27 cellular contexts compared by ENCODE assay signal in genomic region chr10:99765672-99766071, GRCh38. TPM values are rescaled to one million over a fixed set of nuclear protein-coding genes. Genes with fewer than 3 reads are reported as not detected.
A peak's percentile ranks its signal among the peaks of the same experiment; 100 is the strongest.
DNase-seq lines count a peak whose midpoint lies in the region; ATAC-seq and TF ChIP-seq lines count a peak whose summit lies in the region.
"Had no signal": no experiment of that assay in that cellular context is flagged by ENCODE, and none has a peak within 500 bp of the region (broad histone marks: within the 10 kb centered on the region; RNA-seq: fewer than 3 reads in every experiment).

No MANE protein-coding gene starts in this region.

- H3K9me3 Mint-ChIP-seq in progenitor cell of endocrine pancreas (ENCODE audit: low read depth) = peaks cover 3% of the 10 kb centered on the region

- peak overlapping the region; percentile 4; the same call in 1 of the 2 replicates for H3K27ac ChIP-seq in HCT116 (ENCODE audit: low read depth, low read length)
- H3K27ac ChIP-seq in OCI-LY3 (ENCODE audit: low read length) = peak overlapping the region; percentile 46
- H3K27ac ChIP-seq: gastrocnemius medialis, neural progenitor cell, parathyroid adenoma, transverse colon had no signal

- no peak overlapping the region for H3K27ac Mint-ChIP-seq in progenitor cell of endocrine pancreas
- H3K27ac Mint-ChIP-seq: activated CD8-positive, alpha-beta T cell treated with anti-CD3 and anti-CD28 coated beads for 36 hours; activated naive CD8-positive, alpha-beta T cell treated with anti-CD3 and anti-CD28 coated beads, Interleukin-2, amount 10 ng/mL, durations not matched to agents 7 days and 5 days; neural progenitor cell; T-helper 1 cell treated with Interleukin-12 subunit alpha and Interleukin-12 subunit beta and Interleukin-4 antibody, amounts not matched to agents 30 μg/mL and 1 μg/mL, for 36 hours had no signal

- H3K4me1 Mint-ChIP-seq in progenitor cell of endocrine pancreas (ENCODE audit: low read depth) = no peaks in the 10 kb centered on the region
- H3K4me1 Mint-ChIP-seq: activated naive CD8-positive, alpha-beta T cell treated with anti-CD3 and anti-CD28 coated beads, Interleukin-2, amount 10 ng/mL, durations not matched to agents 7 days and 5 days had no signal

- no peak for TF ChIP-seq POLR2A in HCT116 (IDR thresholded peaks at IDR 0.05; ENCODE audit: borderline replicate concordance, extremely low read depth, insufficient read depth, insufficient read length)

- intact Hi-C loops in HCT116 (cut with micrococcal nuclease) = no loop called here

- no peak overlapping the region for H3K4me3 Mint-ChIP-seq in progenitor cell of endocrine pancreas (ENCODE audit: low read depth)
- H3K4me3 Mint-ChIP-seq: activated CD8-positive, alpha-beta T cell treated with anti-CD3 and anti-CD28 coated beads for 36 hours; activated naive CD8-positive, alpha-beta T cell treated with anti-CD3 and anti-CD28 coated beads, Interleukin-2, amount 10 ng/mL, durations not matched to agents 7 days and 5 days; neural progenitor cell; T-helper 1 cell treated with Interleukin-12 subunit alpha and Interleukin-12 subunit beta and Interleukin-4 antibody, amounts not matched to agents 30 μg/mL and 1 μg/mL, for 36 hours had no signal

- H3K27me3 ChIP-seq in HCT116 (ENCODE audit: insufficient read depth, low read length) (no peaks in the 10 kb centered on the region), OCI-LY3 (ENCODE audit: low read depth, low read length) (no peaks in the 10 kb centered on the region)
- H3K27me3 ChIP-seq: dorsolateral prefrontal cortex, gastrocnemius medialis, neural progenitor cell, transverse colon had no signal

- TF ChIP-seq CTCF in GM12865 (IDR thresholded peaks at IDR 0.05; ENCODE audit: insufficient read depth, low read depth, low read length, missing control alignments) (no peak), HCT116 (IDR thresholded peaks at IDR 0.05 in 2 of 3, conservative IDR thresholded peaks at IDR 0.05 in 1 of 3; ENCODE audit: borderline replicate concordance in 1 of 3, insufficient read depth in 1 of 3, low read depth in 2 of 3, low read length in 2 of 3) (no peak), OCI-LY3 (IDR thresholded peaks at IDR 0.05; ENCODE audit: low read depth, low read length) (no peak), progenitor cell of endocrine pancreas (IDR thresholded peaks at IDR 0.05; ENCODE audit: unreplicated experiment) (no peak)

- no peaks in the 10 kb centered on the region for H3K9me2 ChIP-seq in HCT116 (ENCODE audit: insufficient read depth)

- H3K4me3 ChIP-seq in GM12865 (ENCODE audit: low read depth, low read length) (no peak overlapping the region), HCT116 (replicated peaks in 1 of 2; ENCODE audit: low read depth in 1 of 2, low read length in 2 of 2) (no peak overlapping the region), OCI-LY3 (ENCODE audit: low read length) (peak overlapping the region; percentile 29; the same call in 1 of the 2 replicates)
- H3K4me3 ChIP-seq: dorsolateral prefrontal cortex, gastrocnemius medialis, neural progenitor cell, transverse colon had no signal

- CTCF ChIA-PET in HCT116 (lab: Charles Lee) = no interaction called here

- H3K9me3 ChIP-seq in HCT116 (ENCODE audit: control insufficient read depth in 1 of 2, insufficient read depth in 1 of 2, low read depth in 1 of 2, low read length in 2 of 2) (no peaks in the 10 kb centered on the region), OCI-LY3 (ENCODE audit: insufficient read depth, low read length) (no peaks in the 10 kb centered on the region)
- H3K9me3 ChIP-seq: gastrocnemius medialis, transverse colon had no signal

- POLR2A ChIA-PET in HCT116 (lab: Charles Lee) = interaction anchor here (0.6 to 1.1 kb wide), 3 partner anchors 12 to 100 kb away, joined by 3 read pairs; no protein-coding TSS in a partner anchor

- H3K4me1 ChIP-seq in HCT116 (ENCODE audit: control insufficient read depth in 1 of 2, insufficient read depth in 2 of 2, low read length in 2 of 2) = peaks cover 19 to 54% of the 10 kb centered on the region in 2 experiments
- H3K4me1 ChIP-seq in OCI-LY3 (ENCODE audit: low read length) = peaks cover 22% of the 10 kb centered on the region
- H3K4me1 ChIP-seq: parathyroid adenoma had no signal

- H3K36me3 ChIP-seq in HCT116 (ENCODE audit: control insufficient read depth in 1 of 2, insufficient read depth in 2 of 2, low read length in 2 of 2) (peaks cover 0 to 6% of the 10 kb centered on the region in 2 experiments; a peak in 1 of 4 replicates), OCI-LY3 (replicated peaks; ENCODE audit: low read depth, low read length) (no peaks in the 10 kb centered on the region)
- H3K36me3 ChIP-seq: neural progenitor cell had no signal

- H3K4me2 ChIP-seq in HCT116 (ENCODE audit: low read length) = no peak overlapping the region
- peak overlapping the region; percentile 61 for H3K4me2 ChIP-seq in OCI-LY3 (ENCODE audit: low read length)
- H3K4me2 ChIP-seq: neural progenitor cell had no signal

- TF ChIP-seq RAD21 in HCT116 (IDR thresholded peaks at IDR 0.05; ENCODE audit: low read depth) = no peak

- no peaks in the 10 kb centered on the region for H4K20me1 ChIP-seq in HCT116 (ENCODE audit: insufficient read depth)
- H4K20me1 ChIP-seq in OCI-LY3 (ENCODE audit: insufficient read depth, low read length) = no peaks in the 10 kb centered on the region

- H3K27me3 Mint-ChIP-seq in progenitor cell of endocrine pancreas = no peaks in the 10 kb centered on the region
- H3K27me3 Mint-ChIP-seq: activated CD8-positive, alpha-beta T cell treated with anti-CD3 and anti-CD28 coated beads for 36 hours; activated naive CD8-positive, alpha-beta T cell treated with anti-CD3 and anti-CD28 coated beads, Interleukin-2, amount 10 ng/mL, durations not matched to agents 7 days and 5 days had no signal

- H3K79me2 ChIP-seq in HCT116 (ENCODE audit: insufficient read depth, low read length) (no peaks in the 10 kb centered on the region), OCI-LY3 (ENCODE audit: low read length) (no peaks in the 10 kb centered on the region)
- H3K79me2 ChIP-seq: parathyroid adenoma had no signal

- H2AFZ ChIP-seq in HCT116 (ENCODE audit: low read depth, low read length, poor library complexity, severe bottlenecking) (no peak overlapping the region), OCI-LY3 (ENCODE audit: low read depth, low read length) (no peak overlapping the region)
- H2AFZ ChIP-seq: neural progenitor cell, parathyroid adenoma had no signal

- H3K36me3 Mint-ChIP-seq in progenitor cell of endocrine pancreas (ENCODE audit: insufficient read depth) = peaks cover 9% of the 10 kb centered on the region

- DNase-seq in GM12865 (ENCODE audit: low read depth) (peak; percentile 25), HCT116 (ENCODE audit: low read depth, low spot score) (no peak), progenitor cell of endocrine pancreas (ENCODE audit: low spot score, unreplicated experiment) (no peak), GM19238 (ENCODE audit: insufficient read length, low spot score) (no peak)
- DNase-seq: activated CD4-positive, alpha-beta T cell treated with anti-CD3 and anti-CD28 coated beads for 1 hour; activated effector memory CD4-positive, alpha-beta T cell treated with anti-CD3 and anti-CD28 coated beads, Interleukin-2, amount 50 U/mL, for 16 hours; activated naive CD8-positive, alpha-beta T cell treated with anti-CD3 and anti-CD28 coated beads, Interleukin-2, amount 10 ng/mL, durations not matched to agents 7 days and 5 days; activated T-cell treated with anti-CD3 and anti-CD28 coated beads for 4 hours; C1 segment of cervical spinal cord; Calu3; dorsolateral prefrontal cortex; gastrocnemius medialis; left cardiac atrium; mammary epithelial cell; NCI-H1694; NCI-H510A; right cardiac atrium; stimulated activated CD4-positive, alpha-beta T cell treated with anti-CD3 and anti-CD28 coated beads, Interleukin-2, amount 100 ng/mL, for 24 hours; transverse colon had no signal

- ATAC-seq in GM19025 (IDR thresholded peaks at IDR 0.05; ENCODE audit: low read depth, unreplicated experiment) (peak; percentile 22), HCT116 (no peak), GM21786 (IDR thresholded peaks at IDR 0.05; ENCODE audit: unreplicated experiment) (no peak), GM21447 (IDR thresholded peaks at IDR 0.05; ENCODE audit: unreplicated experiment) (no peak)
- ATAC-seq: gastrocnemius medialis, left cardiac atrium, right cardiac atrium had no signal

- RAD21 ChIA-PET in HCT116 (lab: Charles Lee; ENCODE audit: low non-redundant PET in 1 of 2, low total read pairs in 2 of 2, uncharacterized antibody in 2 of 2, unreplicated experiment in 2 of 2) = no interaction called here

- H3K9ac ChIP-seq in HCT116 (ENCODE audit: low read length) (no peak overlapping the region), OCI-LY3 (ENCODE audit: low read length) (0 out of 2 replicates have a peak overlapping the region, but pooled peaks have one; percentile 10)
- H3K9ac ChIP-seq: neural progenitor cell, parathyroid adenoma had no signal

- no TSS peak for BruUV-seq in HCT116 (replicated peaks; lab: Mats Ljungman, UMichigan)

TF ChIP-seq in HCT116, 20 proteins besides CTCF, POLR2A, EP300 and RAD21 (continues in another document):
- no peak for TF ChIP-seq JUND (IDR thresholded peaks at IDR 0.05)
- no peak for TF ChIP-seq POLR2AphosphoS5 (IDR thresholded peaks at IDR 0.05; ENCODE audit: low read depth, low read length)
- TF ChIP-seq MAX (IDR thresholded peaks at IDR 0.05) = peak; percentile 20; the same call in 1 of the 2 replicates
- no peak for TF ChIP-seq CEBPB (IDR thresholded peaks at IDR 0.05; ENCODE audit: low read depth)
- TF ChIP-seq EZH2 (IDR thresholded peaks at IDR 0.05) = no peak

RNA-seq across cellular contexts. Expression of gene ABCC2, which starts 16.8 kb away (rescaled TPM):
- total RNA-seq in HCT116 (2021; ENCODE audit: unreplicated experiment) (88.2 TPM), progenitor cell of endocrine pancreas (0.75 and 0.89 TPM in 2 replicates)
- 8.1 and 12.2 TPM in 2 replicates for polyA plus RNA-seq in HCT116 (2012)

RNA-seq across cellular contexts. Expression of gene CUTC, which starts 33.6 kb away (rescaled TPM):
- total RNA-seq in HCT116 (2021; ENCODE audit: unreplicated experiment) = 53.6 TPM
- 39.1 and 51.8 TPM in 2 replicates for polyA plus RNA-seq in HCT116 (2012)
- 11.6 and 13.0 TPM in 2 replicates for total RNA-seq in progenitor cell of endocrine pancreas

RNA-seq across cellular contexts. Expression of gene COX15, which starts 33.7 kb away (rescaled TPM):
- total RNA-seq in HCT116 (2021; ENCODE audit: unreplicated experiment) (79.6 TPM), progenitor cell of endocrine pancreas (45.4 and 46.6 TPM in 2 replicates)
- 29.8 and 41.4 TPM in 2 replicates for polyA plus RNA-seq in HCT116 (2012)

Comparison
In these comparisons a context has a peak if more than half of its experiments do, and no peak if none do; other contexts are left out.
1. RNA of gene ABCC2, which starts 16.8 kb away (total RNA-seq): 88.2 TPM in HCT116 (single experiment); 0.75 to 0.89 TPM in progenitor cell of endocrine pancreas; every median in the first group is over 10 times any median in the second.